In genomic region chr15:101159936-101160770, GRCh38 we compare ENCODE assay signal across 20 cellular contexts.
DNase-seq lines count a peak whose midpoint lies in the region; ATAC-seq, FAIRE-seq and TF ChIP-seq lines count a peak whose summit lies in the region.
"Had no signal": no experiment of that assay in that cellular context is flagged by ENCODE, and none has a peak within 500 bp of the region (broad histone marks: within the 10 kb centered on the region; RNA-seq: fewer than 3 reads in every experiment).

No MANE protein-coding gene starts in this region.

- no peaks in the 10 kb centered on the region for H4K20me1 ChIP-seq in astrocyte (ENCODE audit: insufficient read depth, low read length)

- H3K36me3 ChIP-seq in SJSA1 = no peaks in the 10 kb centered on the region
- H3K36me3 ChIP-seq in astrocyte (ENCODE audit: insufficient read depth, low read length) = no peaks in the 10 kb centered on the region
- no peaks in the 10 kb centered on the region for H3K36me3 ChIP-seq in spleen
- H3K36me3 ChIP-seq: MG63, transverse colon had no signal

- whole genome bisulfite sequencing in spleen, 5 donors = 80 to 87% (median 85%) methylated on average over 11 of the region's 11 CpGs

- ATAC-seq in activated naive CD4-positive, alpha-beta T cell treated with anti-CD3 and anti-CD28 coated beads, Interleukin-2, amount 50 U/mL, for 72 hours = no peak
- no peak for ATAC-seq in GM21576 (IDR thresholded peaks at IDR 0.05; ENCODE audit: unreplicated experiment)
- ATAC-seq: foreskin keratinocyte; naive thymus-derived CD8-positive, alpha-beta T cell had no signal

- peaks cover 7% of the 10 kb centered on the region for H3K27me3 Mint-ChIP-seq in astrocyte (ENCODE audit: low read depth, unreplicated experiment)
- H3K27me3 Mint-ChIP-seq: naive thymus-derived CD8-positive, alpha-beta T cell had no signal

- no peak overlapping the region for H3K4me2 ChIP-seq in astrocyte (ENCODE audit: low read length)

- no peak for FAIRE-seq in astrocyte (lab: Jason Lieb, UNC)
- FAIRE-seq: RCC 7860 had no signal

- H2AFZ ChIP-seq in astrocyte (ENCODE audit: low read depth, low read length) = no peak overlapping the region

- peak overlapping the region; percentile 15 for H3K9ac ChIP-seq in astrocyte (ENCODE audit: low read length)

- no peaks in the 10 kb centered on the region for H3K27me3 ChIP-seq in SJSA1 (replicated peaks)
- H3K27me3 ChIP-seq in astrocyte (ENCODE audit: insufficient read depth, low read length) = no peaks in the 10 kb centered on the region
- no peaks in the 10 kb centered on the region for H3K27me3 ChIP-seq in spleen (replicated peaks in 1 of 7)
- H3K27me3 ChIP-seq: foreskin keratinocyte, MG63, transverse colon had no signal

- peak overlapping the region; percentile 37 to 83 for H3K27ac Mint-ChIP-seq in activated naive CD4-positive, alpha-beta T cell treated with anti-CD3 and anti-CD28 coated beads, Interleukin-2, amount 50 U/mL, for 72 hours
- H3K27ac Mint-ChIP-seq in astrocyte (ENCODE audit: unreplicated experiment) = no peak overlapping the region

- no peak for DNase-seq in activated naive CD4-positive, alpha-beta T cell treated with anti-CD3 and anti-CD28 coated beads, Interleukin-2, amount 50 U/mL, for 72 hours (ENCODE audit: low spot score in 2 of 2)
- no peak for DNase-seq in activated naive CD4-positive, alpha-beta T cell (lab: John Stamatoyannopoulos, UW)
- DNase-seq in SJSA1 (ENCODE audit: low read depth in 1 of 2, low spot score in 2 of 2) (peak; percentile 92), astrocyte (ENCODE audit: low read depth) (no peak), spleen (peak; percentile 54), Kasumi-1 (lab: John Stamatoyannopoulos, UW) (no peak), hippocampal formation (lab: John Stamatoyannopoulos, UW) (no peak)
- DNase-seq: activated gamma-delta T cell; effector CD4-positive, alpha-beta T cell; erythroblast; foreskin keratinocyte; HCEC 1CT; MG63; naive thymus-derived CD8-positive, alpha-beta T cell; NCI-H1417 treated with DMSO at 0.1 percent for 48 hours; NCI-H524; transverse colon had no signal

- peaks cover 4% of the 10 kb centered on the region for H3K4me1 Mint-ChIP-seq in astrocyte (ENCODE audit: low read depth, unreplicated experiment)

- H3K4me3 Mint-ChIP-seq in astrocyte (ENCODE audit: unreplicated experiment) = no peak overlapping the region
- H3K4me3 Mint-ChIP-seq: naive thymus-derived CD8-positive, alpha-beta T cell had no signal

- H3K9me3 ChIP-seq in SJSA1 (replicated peaks) = peaks cover 8% of the 10 kb centered on the region; the same call in 1 of the 2 replicates
- H3K9me3 ChIP-seq in astrocyte (ENCODE audit: insufficient read depth, low read depth, low read length) = peaks cover 4% of the 10 kb centered on the region
- peaks cover 0 to 20% (median 14%) of the 10 kb centered on the region in 8 donors for H3K9me3 ChIP-seq in spleen

- H3K79me2 ChIP-seq in astrocyte (ENCODE audit: insufficient read depth, low read length) = no peaks in the 10 kb centered on the region

- H3K27ac ChIP-seq in SJSA1 (peak overlapping the region; percentile 66), astrocyte (ENCODE audit: low read depth, low read length) (no peak overlapping the region), spleen (no peak overlapping the region)
- H3K27ac ChIP-seq: foreskin keratinocyte, transverse colon, VCaP had no signal

- TF ChIP-seq CTCF in astrocyte (IDR thresholded peaks at IDR 0.05; ENCODE audit: insufficient read depth, low read depth, low read length) = no peak
- no peak for TF ChIP-seq CTCF in spleen (IDR thresholded peaks at IDR 0.05 in 8 of 11, conservative IDR thresholded peaks at IDR 0.05 in 3 of 11)

- peaks cover 46% of the 10 kb centered on the region for H3K4me1 ChIP-seq in SJSA1 (replicated peaks)
- peaks cover 21% of the 10 kb centered on the region for H3K4me1 ChIP-seq in astrocyte (ENCODE audit: insufficient read depth, low read length)
- H3K4me1 ChIP-seq in spleen = peaks cover 0 to 20% (median 11%) of the 10 kb centered on the region in 6 donors
- H3K4me1 ChIP-seq: transverse colon had no signal

- H3K4me3 ChIP-seq in SJSA1 (no peak overlapping the region), astrocyte (ENCODE audit: insufficient read depth, low read depth, low read length) (no peak overlapping the region), spleen (no peak overlapping the region)
- H3K4me3 ChIP-seq: MG63, transverse colon had no signal

- peaks cover 11 to 38% of the 10 kb centered on the region in 2 donors for H3K36me3 Mint-ChIP-seq in activated naive CD4-positive, alpha-beta T cell treated with anti-CD3 and anti-CD28 coated beads, Interleukin-2, amount 50 U/mL, for 72 hours
- H3K36me3 Mint-ChIP-seq in astrocyte (ENCODE audit: low read depth, unreplicated experiment) = peaks cover 3% of the 10 kb centered on the region

- no peak for TF ChIP-seq POLR2A in spleen (IDR thresholded peaks at IDR 0.05)

- H3K9me3 Mint-ChIP-seq in activated naive CD4-positive, alpha-beta T cell treated with anti-CD3 and anti-CD28 coated beads, Interleukin-2, amount 50 U/mL, for 72 hours = peaks cover 15 to 22% of the 10 kb centered on the region in 2 donors
- H3K9me3 Mint-ChIP-seq in astrocyte (ENCODE audit: unreplicated experiment) = peaks cover 11% of the 10 kb centered on the region

- intact Hi-C loops in spleen (cut with DNase I; ENCODE audit: low total_unique reads) = no loop called here

Comparison
In these comparisons a context has a peak if more than half of its experiments do, and no peak if none do; other contexts are left out.
1. DNase-seq: peak in SJSA1 (2 of 2) and spleen (single experiment); none in activated naive CD4-positive, alpha-beta T cell treated with anti-CD3 and anti-CD28 coated beads, Interleukin-2, amount 50 U/mL, for 72 hours (0 of 2), activated naive CD4-positive, alpha-beta T cell (0 of 4), astrocyte (single experiment), Kasumi-1 (0 of 2) and hippocampal formation (0 of 2).